8 cellular contexts compared by ENCODE assay signal in the genomic region with DNA sequence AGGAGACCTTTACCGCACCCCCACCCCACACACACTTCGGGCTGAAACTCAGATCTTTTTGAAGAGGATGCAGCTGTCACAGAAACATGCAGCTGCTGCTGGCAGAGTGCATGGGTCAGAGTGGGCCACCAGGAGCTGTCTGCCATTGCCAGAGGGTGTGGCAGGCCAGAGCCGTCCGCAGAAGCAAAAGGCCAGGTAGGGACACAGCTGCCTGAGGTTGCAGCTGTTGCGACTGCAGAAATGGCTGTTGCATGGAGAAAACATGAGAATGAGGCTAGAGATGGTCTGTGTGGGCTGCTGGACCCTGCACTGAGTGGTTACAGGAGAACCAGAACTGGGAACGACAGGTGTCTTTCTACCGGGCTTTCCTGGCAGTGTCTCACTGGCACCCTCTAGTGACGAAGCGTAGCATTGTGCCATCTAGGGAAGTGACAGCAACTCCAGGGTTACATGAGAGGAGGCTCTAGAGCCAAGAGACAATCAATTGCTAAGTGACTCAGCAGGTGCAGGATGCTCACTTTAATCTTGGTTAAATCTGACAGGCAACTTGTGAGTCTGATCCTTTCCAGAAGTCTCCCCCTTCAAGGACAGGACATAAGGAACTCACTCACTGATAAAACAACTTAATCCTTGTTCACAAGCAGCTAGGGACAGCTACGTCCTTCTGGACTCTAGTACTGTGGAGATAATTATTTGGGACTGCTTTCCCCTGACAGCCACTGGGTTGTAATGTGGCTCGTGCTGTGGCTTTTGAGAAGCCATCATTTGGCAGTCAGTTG. TPM values are rescaled to one million over a fixed set of nuclear protein-coding genes. Genes with fewer than 3 reads are reported as not detected.
A peak's percentile ranks its signal among the peaks of the same experiment; 100 is the strongest.
DNase-seq lines count a peak whose midpoint lies in the region; ATAC-seq, FAIRE-seq and TF ChIP-seq lines count a peak whose summit lies in the region.

No MANE protein-coding gene starts in this region.

- H2AFZ ChIP-seq in HepG2 (ENCODE audit: low read length), result peak overlapping the region; percentile 81

- no peaks in the 10 kb centered on the region for H3K79me2 ChIP-seq in HepG2 (ENCODE audit: insufficient read depth, low read length)

- no peak overlapping the region for H3K9ac ChIP-seq in HepG2 (ENCODE audit: insufficient read depth, low read depth, low read length)

- WGBS in HepG2 (ENCODE audit: low lambda C conversion rate), result 10% methylated on average over 11 of the region's 11 CpGs

- peaks cover 30% of the 10 kb centered on the region for H3K4me1 Mint-ChIP-seq in activated CD4-positive, alpha-beta T cell treated with anti-CD3 and anti-CD28 coated beads for 36 hours

- H3K4me3 Mint-ChIP-seq in activated CD4-positive, alpha-beta T cell treated with anti-CD3 and anti-CD28 coated beads for 36 hours, result no peak overlapping the region

- no peaks in the 10 kb centered on the region for H3K9me3 ChIP-seq in HepG2 (ENCODE audit: low read length)

- no TSS peak for BruUV-seq in HepG2 (replicated peaks; lab: Mats Ljungman, UMichigan)

- peak; percentile 47 for ATAC-seq in GM18873 (IDR thresholded peaks at IDR 0.05; ENCODE audit: low FRiP score, unreplicated experiment)
- peak; percentile 69 for ATAC-seq in HG03432 (IDR thresholded peaks at IDR 0.05; ENCODE audit: unreplicated experiment)
- peak; percentile 88 for ATAC-seq in activated CD4-positive, alpha-beta T cell treated with anti-CD3 and anti-CD28 coated beads for 36 hours
- ATAC-seq in HepG2, result peak; percentile 99

- TF ChIP-seq CTCF in choroid plexus epithelial cell (conservative IDR thresholded peaks at IDR 0.05; ENCODE audit: low read depth, low read length) (peak; percentile 100), HepG2 (CRISPR knock-in tag; IDR thresholded peaks at IDR 0.05) (peak; percentile 99)

- intact Hi-C loops in activated CD4-positive, alpha-beta T cell treated with anti-CD3 and anti-CD28 coated beads for 36 hours (cut with DNase I, micrococcal nuclease), result loop anchor here (1.0 to 2.0 kb wide), 4 partner anchors 29 to 141 kb away; partner anchors contain the start of gene SERPINB9 (in 1 of the 2)
- intact Hi-C loops in HepG2 (cut with micrococcal nuclease; ENCODE audit: unreplicated experiment), result loop anchor here (1.0 to 2.0 kb wide), 4 partner anchors 56 to 141 kb away; no protein-coding TSS in a partner anchor

- POLR2A ChIA-PET in activated CD4-positive, alpha-beta T cell treated with anti-CD3 and anti-CD28 coated beads for 36 hours (lab: Charles Lee), result interaction anchor here (0.6 to 1.0 kb wide), 2 partner anchors 31 to 90 kb away, joined by 3 to 4 read pairs; partner anchors contain the start of gene SERPINB1
- POLR2A ChIA-PET in HepG2 (lab: Yijun Ruan, JAX), result interaction anchor here (0.8 to 3.3 kb wide), 7 partner anchors 56 to 167 kb away, joined by 3 to 16 read pairs (median 5); partner anchors contain the start of genes SERPINB1 and WRNIP1

- no peaks in the 10 kb centered on the region for H3K27me3 Mint-ChIP-seq in activated CD4-positive, alpha-beta T cell treated with anti-CD3 and anti-CD28 coated beads for 36 hours

- H3K36me3 ChIP-seq in HepG2 (replicated peaks in 1 of 2; ENCODE audit: control insufficient read depth in 1 of 2, insufficient read depth in 2 of 2, low read length in 2 of 2), result no peaks in the 10 kb centered on the region

- no peak overlapping the region for H3K27ac ChIP-seq in HepG2 (ENCODE audit: extremely low read length, insufficient read depth, low read length)

- peaks cover 6% of the 10 kb centered on the region for H3K36me3 Mint-ChIP-seq in activated CD4-positive, alpha-beta T cell treated with anti-CD3 and anti-CD28 coated beads for 36 hours (ENCODE audit: low read depth)

- peaks cover 17% of the 10 kb centered on the region for H3K9me3 Mint-ChIP-seq in activated CD4-positive, alpha-beta T cell treated with anti-CD3 and anti-CD28 coated beads for 36 hours (ENCODE audit: low read depth)

- TF ChIP-seq RAD21 in HepG2 (CRISPR knock-in tag; IDR thresholded peaks at IDR 0.05), result peak; percentile 96

- H3K27ac Mint-ChIP-seq in activated CD4-positive, alpha-beta T cell treated with anti-CD3 and anti-CD28 coated beads for 36 hours, result peak overlapping the region; percentile 67

- DNase-seq in AG08395 (ENCODE audit: low spot score), result peak; percentile 91
- DNase-seq in NCI-H510A (lab: John Stamatoyannopoulos, UW), result peak; percentile 58
- peak; percentile 92 for DNase-seq in activated CD4-positive, alpha-beta T cell treated with anti-CD3 and anti-CD28 coated beads for 36 hours
- DNase-seq in choroid plexus epithelial cell (ENCODE audit: low read depth), result peak; percentile 79
- peak; percentile 85 for DNase-seq in HepG2 (ENCODE audit: low spot score)
- DNase-seq in stimulated activated CD4-positive, alpha-beta T cell treated with anti-CD3 and anti-CD28 coated beads, Interleukin-4, amount 100 ng/mL, for 4 hours, result peak; percentile 75 to 86

- peaks cover 10% of the 10 kb centered on the region for H3K4me1 ChIP-seq in HepG2 (ENCODE audit: insufficient read depth, low read length)

- H4K20me1 ChIP-seq in HepG2 (ENCODE audit: insufficient read depth, low read length), result no peaks in the 10 kb centered on the region

- H3K27me3 ChIP-seq in HepG2 (ENCODE audit: control insufficient read depth in 1 of 2, insufficient read depth in 2 of 2, low read length in 2 of 2), result peaks cover 0 to 3% of the 10 kb centered on the region in 2 experiments; a peak in 2 of 5 replicates

- TF ChIP-seq POLR2A in HepG2 (IDR thresholded peaks at IDR 0.05; ENCODE audit: insufficient read depth in 1 of 2, low read depth in 2 of 2, low read length in 2 of 2), result no peak

- H3K4me2 ChIP-seq in HepG2 (ENCODE audit: low read depth, low read length), result peak overlapping the region; percentile 76

- FAIRE-seq in HepG2 (lab: Jason Lieb, UNC), result peak; percentile 93

- H3K4me3 ChIP-seq in choroid plexus epithelial cell (ENCODE audit: low read depth, low read length), result no peak overlapping the region
- peak overlapping the region in 1 of 3 experiments; percentile 63; a peak in 2 of 6 replicates for H3K4me3 ChIP-seq in HepG2 (replicated peaks in 1 of 3; ENCODE audit: insufficient read depth in 1 of 3, low read depth in 2 of 3, low read length in 3 of 3)

- in situ Hi-C loops in HepG2 (cut with HindIII; ENCODE audit: extremely low pct_ligation_motif_present, low pct_unique_long_range_greater_than_20kb), result no loop called here

- no peak for TF ChIP-seq EP300 in HepG2 (IDR thresholded peaks at IDR 0.05; ENCODE audit: low read depth in 2 of 2, low read length in 2 of 2)
- TF ChIP-seq EP300 in HepG2 (CRISPR knock-in tag; IDR thresholded peaks at IDR 0.05; ENCODE audit: borderline replicate concordance), result no peak

- CTCF ChIA-PET in activated CD4-positive, alpha-beta T cell treated with anti-CD3 and anti-CD28 coated beads for 36 hours (lab: Charles Lee), result interaction anchor here (0.6 to 8.8 kb wide), 38 partner anchors 9 to 163 kb away, joined by 3 to 165 read pairs (median 4); partner anchors contain the start of gene SERPINB1
- CTCF ChIA-PET in HepG2 (lab: Yijun Ruan, JAX; ENCODE audit: low intra/inter-chr PET ratio, low total read pairs), result interaction anchor here (1.0 to 4.4 kb wide), 7 partner anchors 20 to 193 kb away, joined by 4 to 57 read pairs (median 9); no protein-coding TSS in a partner anchor

RNA-seq across cellular contexts. Expression of gene SERPINB9, which starts 29.1 kb away (rescaled TPM):
- total RNA-seq in activated CD4-positive, alpha-beta T cell treated with anti-CD3 and anti-CD28 coated beads for 36 hours, result 100 to 1,000 TPM in 1 of 2 experiments, 10 to 100 TPM in 1; 90.0 to 109 TPM
- total RNA-seq in HepG2 (2016; rRNA removed; fragmentation: Illumina TruSeq; extraction: Trizol), result 7.2 and 9.8 TPM in 2 replicates
- total RNA-seq in HepG2 (2016; cell fraction: cytosol; rRNA removed; fragmentation: Illumina TruSeq; extraction: Trizol; ENCODE audit: low read depth), result 0.61 and 0.71 TPM in 2 replicates
- 7.0 and 8.5 TPM in 2 replicates for total RNA-seq in HepG2 (2016; cell fraction: insoluble cytoplasmic fraction; rRNA removed; fragmentation: Illumina TruSeq; extraction: Trizol)
- total RNA-seq in HepG2 (2016; cell fraction: membrane; rRNA removed; fragmentation: Illumina TruSeq; extraction: Trizol), result 2.7 and 2.9 TPM in 2 replicates
- 2.9 and 4.3 TPM in 2 replicates for total RNA-seq in HepG2 (2016; cell fraction: nucleus; rRNA removed; fragmentation: Illumina TruSeq; extraction: Trizol)
- 32.5 and 36.7 TPM in 2 replicates for polyA plus RNA-seq in HepG2 (2011; rRNA removed)
- 23.5 and 30.7 TPM in 2 replicates for polyA plus RNA-seq in HepG2 (2011; cell fraction: cytosol; rRNA removed)
- 9.8 and 12.8 TPM in 2 replicates for polyA plus RNA-seq in HepG2 (2011; cell fraction: nucleus; rRNA removed)
- polyA plus RNA-seq in HepG2 (2012), result 6.6 and 9.0 TPM in 2 replicates
- polyA plus RNA-seq in HepG2 (2016; cell fraction: cytosol; fragmentation: Illumina TruSeq; extraction: Trizol; ENCODE audit: low read depth), result 0.33 and 0.35 TPM in 2 replicates
- polyA plus RNA-seq in HepG2 (2016; cell fraction: insoluble cytoplasmic fraction; fragmentation: Illumina TruSeq; extraction: Trizol; ENCODE audit: low read depth), result 8.7 and 10.9 TPM in 2 replicates
- 1.5 and 1.6 TPM in 2 replicates for polyA plus RNA-seq in HepG2 (2016; cell fraction: membrane; fragmentation: Illumina TruSeq; extraction: Trizol; ENCODE audit: low read depth)
- 5.0 and 5.4 TPM in 2 replicates for polyA plus RNA-seq in HepG2 (2016; cell fraction: nucleus; fragmentation: Illumina TruSeq; extraction: Trizol; ENCODE audit: insufficient read depth, low read depth)
- polyA minus RNA-seq in HepG2 (2011; rRNA and poly(A)+ RNA removed; ENCODE audit: low replicate concordance), result 0.21 and 49.0 TPM in 2 replicates
- polyA minus RNA-seq in HepG2 (2011; cell fraction: cytosol; rRNA and poly(A)+ RNA removed), result 29.2 and 32.6 TPM in 2 replicates
- polyA minus RNA-seq in HepG2 (2011; cell fraction: nucleus; rRNA and poly(A)+ RNA removed), result 13.3 and 18.3 TPM in 2 replicates

RNA-seq across cellular contexts. Expression of gene SERPINB6, which starts 39.2 kb away (rescaled TPM):
- total RNA-seq in activated CD4-positive, alpha-beta T cell treated with anti-CD3 and anti-CD28 coated beads for 36 hours, result 10 to 100 TPM; 36.2 to 41.3 TPM
- total RNA-seq in HepG2 (2016; rRNA removed; fragmentation: Illumina TruSeq; extraction: Trizol), result 38.2 and 44.8 TPM in 2 replicates
- total RNA-seq in HepG2 (2016; cell fraction: cytosol; rRNA removed; fragmentation: Illumina TruSeq; extraction: Trizol; ENCODE audit: low read depth), result 16.6 and 17.4 TPM in 2 replicates
- total RNA-seq in HepG2 (2016; cell fraction: insoluble cytoplasmic fraction; rRNA removed; fragmentation: Illumina TruSeq; extraction: Trizol), result 38.2 and 41.7 TPM in 2 replicates
- 24.5 and 25.6 TPM in 2 replicates for total RNA-seq in HepG2 (2016; cell fraction: membrane; rRNA removed; fragmentation: Illumina TruSeq; extraction: Trizol)
- total RNA-seq in HepG2 (2016; cell fraction: nucleus; rRNA removed; fragmentation: Illumina TruSeq; extraction: Trizol), result 23.7 and 24.1 TPM in 2 replicates
- 61.3 and 63.6 TPM in 2 replicates for polyA plus RNA-seq in HepG2 (2011; rRNA removed)
- polyA plus RNA-seq in HepG2 (2011; cell fraction: cytosol; rRNA removed), result 64.8 and 79.1 TPM in 2 replicates
- 72.8 and 85.1 TPM in 2 replicates for polyA plus RNA-seq in HepG2 (2011; cell fraction: nucleus; rRNA removed)
- polyA plus RNA-seq in HepG2 (2012), result 43.2 and 44.3 TPM in 2 replicates
- 22.2 and 23.2 TPM in 2 replicates for polyA plus RNA-seq in HepG2 (2016; cell fraction: cytosol; fragmentation: Illumina TruSeq; extraction: Trizol; ENCODE audit: low read depth)
- 57.5 and 58.5 TPM in 2 replicates for polyA plus RNA-seq in HepG2 (2016; cell fraction: insoluble cytoplasmic fraction; fragmentation: Illumina TruSeq; extraction: Trizol; ENCODE audit: low read depth)
- 27.2 and 27.5 TPM in 2 replicates for polyA plus RNA-seq in HepG2 (2016; cell fraction: membrane; fragmentation: Illumina TruSeq; extraction: Trizol; ENCODE audit: low read depth)
- polyA plus RNA-seq in HepG2 (2016; cell fraction: nucleus; fragmentation: Illumina TruSeq; extraction: Trizol; ENCODE audit: insufficient read depth, low read depth), result 53.5 and 56.5 TPM in 2 replicates
- polyA minus RNA-seq in HepG2 (2011; rRNA and poly(A)+ RNA removed; ENCODE audit: low replicate concordance), result 58.5 and 190 TPM in 2 replicates
- 36.4 and 38.5 TPM in 2 replicates for polyA minus RNA-seq in HepG2 (2011; cell fraction: cytosol; rRNA and poly(A)+ RNA removed)
- polyA minus RNA-seq in HepG2 (2011; cell fraction: nucleus; rRNA and poly(A)+ RNA removed), result 45.4 and 45.6 TPM in 2 replicates

Comparison
In these comparisons a context has a peak if more than half of its experiments do, and no peak if none do; other contexts are left out.
1. ATAC-seq: peak in every context shown above with its lines; median percentile 99 in HepG2; 88 in activated CD4-positive, alpha-beta T cell treated with anti-CD3 and anti-CD28 coated beads for 36 hours; 69 in HG03432; 47 in GM18873.
2. RNA of gene SERPINB9, which starts 29.1 kb away (total RNA-seq): 90.0 to 109 TPM in activated CD4-positive, alpha-beta T cell treated with anti-CD3 and anti-CD28 coated beads for 36 hours; 0.61 to 9.8 TPM in HepG2; every median in the first group is over 4 times any median in the second.
3. Peak in every context shown above with its lines, with median percentiles within 50 percentile points of each other: DNase-seq.